Comparison of ENCODE assay signal across 6 cellular contexts in the genomic region with DNA sequence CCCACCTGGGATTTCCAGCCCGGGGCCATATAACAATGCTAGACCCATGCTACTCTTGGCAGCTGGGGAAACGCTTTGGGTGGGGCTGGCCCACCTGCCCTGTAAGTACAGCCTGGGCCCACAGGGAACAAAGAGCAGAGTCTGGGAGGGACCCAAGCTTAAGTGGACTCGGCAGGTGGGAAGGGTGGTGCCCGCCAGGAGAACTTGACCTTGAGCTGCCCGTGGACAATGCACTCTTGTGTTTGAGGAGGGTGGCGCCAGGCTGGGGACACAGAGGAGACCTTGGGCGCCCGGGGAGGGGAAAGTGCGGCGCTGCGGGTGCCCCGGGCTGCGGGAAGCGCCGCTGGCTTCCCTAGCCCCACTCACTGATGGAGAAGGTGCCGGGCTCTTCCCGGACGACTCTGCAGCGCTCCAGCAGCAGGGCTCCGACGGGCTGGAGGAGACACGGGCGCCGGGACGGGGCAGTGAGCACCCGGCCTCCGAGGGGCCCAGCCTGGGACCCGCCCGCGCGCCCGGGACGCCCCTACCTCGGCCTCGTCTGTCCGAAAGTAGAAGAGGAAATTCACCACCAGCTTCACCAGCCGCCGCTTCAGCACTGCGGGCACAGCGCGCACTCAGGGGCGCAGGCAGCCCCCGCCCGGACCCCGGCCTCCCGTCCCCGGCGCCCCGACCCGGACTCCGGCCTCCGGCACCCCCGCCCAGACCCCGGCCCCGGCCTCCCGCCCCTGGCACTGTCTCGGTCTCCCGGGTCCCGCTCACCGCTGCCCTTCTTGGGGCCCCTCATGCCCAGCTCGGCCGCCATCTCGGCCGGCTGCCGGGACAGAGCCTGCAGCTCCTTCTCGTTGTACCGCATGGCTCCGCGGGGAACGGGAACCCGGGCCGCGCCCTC. TPM values are rescaled to one million over a fixed set of nuclear protein-coding genes. Genes with fewer than 3 reads are reported as not detected.
DNase-seq lines count a peak whose midpoint lies in the region; ATAC-seq and TF ChIP-seq lines count a peak whose summit lies in the region.

No MANE protein-coding gene starts in this region.

- H3K4me2 ChIP-seq in OCI-LY1 (ENCODE audit: low read length) = peak overlapping the region; percentile 97

- H3K4me3 ChIP-seq in HEK293 (ENCODE audit: low read depth, low read length) (peak overlapping the region; percentile 84), OCI-LY1 (ENCODE audit: low read depth, low read length, poor library complexity, severe bottlenecking) (peak overlapping the region; percentile 94), fibroblast of the aortic adventitia (ENCODE audit: low read depth, low read length) (peak overlapping the region; percentile 84)

- H3K9ac ChIP-seq in OCI-LY1 (ENCODE audit: low read length) = peak overlapping the region; percentile 88

- peak overlapping the region; percentile 96 to 99 for H3K4me3 Mint-ChIP-seq in stimulated activated naive CD8-positive, alpha-beta T cell treated with anti-CD3 and anti-CD28 coated beads, Interleukin-15, amount 100 ng/mL, for 72 hours

- H3K27me3 Mint-ChIP-seq in stimulated activated naive CD8-positive, alpha-beta T cell treated with anti-CD3 and anti-CD28 coated beads, Interleukin-15, amount 100 ng/mL, for 72 hours = no peaks in the 10 kb centered on the region

- peaks cover 4 to 46% of the 10 kb centered on the region in 2 experiments; a peak in 2 of 3 replicates for H3K36me3 ChIP-seq in HEK293 (ENCODE audit: control insufficient read depth in 2 of 2, insufficient read depth in 1 of 2, low read length in 2 of 2)
- peaks cover 30% of the 10 kb centered on the region for H3K36me3 ChIP-seq in OCI-LY1 (ENCODE audit: insufficient read depth, low read length)

- TF ChIP-seq CTCF in HEK293 (tag by site-specific recombination; IDR thresholded peaks at IDR 0.05) (peak; percentile 8; the same call in 1 of the 2 replicates), OCI-LY1 (IDR thresholded peaks at IDR 0.05; ENCODE audit: low read length) (no peak), fibroblast of the aortic adventitia (IDR thresholded peaks at IDR 0.05; ENCODE audit: insufficient read depth, low read length) (no peak)

- no peaks in the 10 kb centered on the region for H4K20me1 ChIP-seq in OCI-LY1 (ENCODE audit: insufficient read depth, low read length)

- POLR2A ChIA-PET in HEK293 (lab: Yijun Ruan, JAX) = interaction anchor here (0.6 to 1.6 kb wide), 5 partner anchors 14 to 240 kb away, joined by 3 to 7 read pairs (median 4); partner anchors contain the start of genes AMH, GADD45B and TIMM13

- ATAC-seq in stimulated activated naive CD8-positive, alpha-beta T cell treated with anti-CD3 and anti-CD28 coated beads, Interleukin-15, amount 100 ng/mL, for 72 hours = peak; percentile 17

- H2AFZ ChIP-seq in OCI-LY1 (ENCODE audit: low read length) = no peak overlapping the region

- H3K27me3 ChIP-seq in OCI-LY1 (ENCODE audit: insufficient read depth, low read length) = no peaks in the 10 kb centered on the region

- peaks cover 4% of the 10 kb centered on the region; the same call in 1 of the 2 replicates for H3K4me1 ChIP-seq in HEK293 (ENCODE audit: control insufficient read depth, insufficient read depth, low read length)
- peaks cover 72% of the 10 kb centered on the region for H3K4me1 ChIP-seq in OCI-LY1 (ENCODE audit: insufficient read depth, low read length, severe bottlenecking)

- peak overlapping the region; percentile 99 for H3K27ac Mint-ChIP-seq in stimulated activated naive CD8-positive, alpha-beta T cell treated with anti-CD3 and anti-CD28 coated beads, Interleukin-15, amount 100 ng/mL, for 72 hours

- peaks cover 77% of the 10 kb centered on the region for H3K4me1 Mint-ChIP-seq in stimulated activated naive CD8-positive, alpha-beta T cell treated with anti-CD3 and anti-CD28 coated beads, Interleukin-15, amount 100 ng/mL, for 72 hours

- no peaks in the 10 kb centered on the region for H3K9me3 Mint-ChIP-seq in stimulated activated naive CD8-positive, alpha-beta T cell treated with anti-CD3 and anti-CD28 coated beads, Interleukin-15, amount 100 ng/mL, for 72 hours

- no peaks in the 10 kb centered on the region for H3F3A ChIP-seq in OCI-LY1 (ENCODE audit: insufficient read depth, low read length)

- H3K79me2 ChIP-seq in OCI-LY1 (ENCODE audit: insufficient read depth, low read length) = peaks cover 48% of the 10 kb centered on the region

- CTCF ChIA-PET in HEK293 (lab: Yijun Ruan, JAX) = interaction anchor here (0.5 to 2.4 kb wide), 19 partner anchors 9 to 1961 kb away, joined by 3 to 12 read pairs (median 4); no protein-coding TSS in a partner anchor

- H3K9me2 ChIP-seq in OCI-LY1 (ENCODE audit: low read depth, low read length) = no peaks in the 10 kb centered on the region

- H3K9me3 ChIP-seq in HEK293 (ENCODE audit: control insufficient read depth, insufficient read depth, low read depth, low read length) (no peaks in the 10 kb centered on the region), OCI-LY1 (ENCODE audit: low read length) (no peaks in the 10 kb centered on the region)

- H3K27ac ChIP-seq in HEK293 (ENCODE audit: extremely low read depth, low read depth, low read length) = peak overlapping the region; percentile 95
- peak overlapping the region; percentile 83 for H3K27ac ChIP-seq in OCI-LY1 (ENCODE audit: low read depth, low read length, poor library complexity, severe bottlenecking)

- DNase-seq in DMS153 (lab: John Stamatoyannopoulos, UW) = peak; percentile 42
- DNase-seq in fibroblast of the aortic adventitia (ENCODE audit: low read depth) = no peak
- peak in 1 of 2 donors; percentile 36 for DNase-seq in stimulated activated naive CD8-positive, alpha-beta T cell treated with anti-CD3 and anti-CD28 coated beads, Interleukin-15, amount 100 ng/mL, for 72 hours
- no peak for DNase-seq in NCI-H226

TF ChIP-seq in HEK293, 187 proteins besides CTCF, POLR2A, EP300 and RAD21 (continues in another document):
- TF ChIP-seq ZIC2 (tag by site-specific recombination; IDR thresholded peaks at IDR 0.05) (peak; percentile 99), ZNF202 (tag by site-specific recombination; IDR thresholded peaks at IDR 0.05; ENCODE audit: borderline replicate concordance) (no peak), ZNF394 (tag by site-specific recombination; IDR thresholded peaks at IDR 0.05; ENCODE audit: borderline replicate concordance) (peak; percentile 41; the same call in 1 of the 2 replicates), ZNF837 (tag by site-specific recombination; IDR thresholded peaks at IDR 0.05) (no peak), ZBTB20 (tag by site-specific recombination; IDR thresholded peaks at IDR 0.05) (peak; percentile 80), KLF17 (tag by site-specific recombination; IDR thresholded peaks at IDR 0.05) (0 out of 2 replicates have a peak, but pooled peaks have one; percentile 52), GLIS1 (tag by site-specific recombination; IDR thresholded peaks at IDR 0.05) (peak; percentile 93), KLF1 (tag by site-specific recombination; IDR thresholded peaks at IDR 0.05) (peak; percentile 97), ZFP69B (tag by site-specific recombination; IDR thresholded peaks at IDR 0.05) (peak; percentile 92)
- TF ChIP-seq, protein P1, sequence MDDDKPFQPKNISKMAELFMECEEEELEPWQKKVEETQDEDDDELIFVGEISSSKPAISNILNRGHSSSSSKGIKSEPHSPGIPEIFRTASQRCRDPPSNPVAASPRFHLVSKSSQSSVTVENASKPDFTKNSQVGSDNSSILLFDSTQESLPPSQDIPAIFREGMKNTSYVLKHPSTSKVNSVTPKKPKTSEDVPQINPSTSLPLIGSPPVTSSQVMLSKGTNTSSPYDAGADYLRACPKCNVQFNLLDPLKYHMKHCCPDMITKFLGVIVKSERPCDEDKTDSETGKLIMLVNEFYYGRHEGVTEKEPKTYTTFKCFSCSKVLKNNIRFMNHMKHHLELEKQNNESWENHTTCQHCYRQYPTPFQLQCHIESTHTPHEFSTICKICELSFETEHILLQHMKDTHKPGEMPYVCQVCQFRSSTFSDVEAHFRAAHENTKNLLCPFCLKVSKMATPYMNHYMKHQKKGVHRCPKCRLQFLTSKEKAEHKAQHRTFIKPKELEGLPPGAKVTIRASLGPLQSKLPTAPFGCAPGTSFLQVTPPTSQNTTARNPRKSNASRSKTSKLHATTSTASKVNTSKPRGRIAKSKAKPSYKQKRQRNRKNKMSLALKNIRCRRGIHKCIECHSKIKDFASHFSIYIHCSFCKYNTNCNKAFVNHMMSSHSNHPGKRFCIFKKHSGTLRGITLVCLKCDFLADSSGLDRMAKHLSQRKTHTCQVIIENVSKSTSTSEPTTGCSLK (tag by site-specific recombination; IDR thresholded peaks at IDR 0.05) = no peak
- TF ChIP-seq, protein P2, sequence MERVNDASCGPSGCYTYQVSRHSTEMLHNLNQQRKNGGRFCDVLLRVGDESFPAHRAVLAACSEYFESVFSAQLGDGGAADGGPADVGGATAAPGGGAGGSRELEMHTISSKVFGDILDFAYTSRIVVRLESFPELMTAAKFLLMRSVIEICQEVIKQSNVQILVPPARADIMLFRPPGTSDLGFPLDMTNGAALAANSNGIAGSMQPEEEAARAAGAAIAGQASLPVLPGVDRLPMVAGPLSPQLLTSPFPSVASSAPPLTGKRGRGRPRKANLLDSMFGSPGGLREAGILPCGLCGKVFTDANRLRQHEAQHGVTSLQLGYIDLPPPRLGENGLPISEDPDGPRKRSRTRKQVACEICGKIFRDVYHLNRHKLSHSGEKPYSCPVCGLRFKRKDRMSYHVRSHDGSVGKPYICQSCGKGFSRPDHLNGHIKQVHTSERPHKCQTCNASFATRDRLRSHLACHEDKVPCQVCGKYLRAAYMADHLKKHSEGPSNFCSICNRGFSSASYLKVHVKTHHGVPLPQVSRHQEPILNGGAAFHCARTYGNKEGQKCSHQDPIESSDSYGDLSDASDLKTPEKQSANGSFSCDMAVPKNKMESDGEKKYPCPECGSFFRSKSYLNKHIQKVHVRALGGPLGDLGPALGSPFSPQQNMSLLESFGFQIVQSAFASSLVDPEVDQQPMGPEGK (tag by site-specific recombination; IDR thresholded peaks at IDR 0.05) = peak; percentile 72; the same call in 1 of the 2 replicates

RNA-seq across cellular contexts. Expression of gene PLEKHJ1, which starts 0.5 kb away (rescaled TPM):
- total RNA-seq in fibroblast of the aortic adventitia (ENCODE audit: low replicate concordance) = 30.9 and 33.4 TPM in 2 replicates

RNA-seq across cellular contexts. Expression of gene SF3A2, which starts 1.0 kb away (rescaled TPM):
- 11.9 and 29.6 TPM in 2 replicates for total RNA-seq in fibroblast of the aortic adventitia (ENCODE audit: low replicate concordance)

RNA-seq across cellular contexts. Expression of gene AMH, which starts 13.5 kb away (rescaled TPM):
- total RNA-seq in fibroblast of the aortic adventitia (ENCODE audit: low replicate concordance) = 0.81 and 1.8 TPM in 2 replicates

RNA-seq across cellular contexts. Expression of gene JSRP1, which starts 20.6 kb away (rescaled TPM):
- 0.27 and 0.74 TPM in 2 replicates for total RNA-seq in fibroblast of the aortic adventitia (ENCODE audit: low replicate concordance)

RNA-seq across cellular contexts. Expression of gene PEAK3, which starts 46.3 kb away (rescaled TPM):
- not detected in 2 replicates for total RNA-seq in fibroblast of the aortic adventitia (ENCODE audit: low replicate concordance)
